Comparison of ENCODE assay signal across 27 cellular contexts in genomic region chr10:97063271-97063982, GRCh38.
"Had no signal": no experiment of that assay in that cellular context is flagged by ENCODE, and none has a peak within 500 bp of the region (broad histone marks: within the 10 kb centered on the region; RNA-seq: fewer than 3 reads in every experiment).

No MANE protein-coding gene starts in this region.

- H3K9me3 Mint-ChIP-seq: activated CD8-positive, alpha-beta T cell treated with anti-CD3 and anti-CD28 coated beads for 36 hours; activated naive CD4-positive, alpha-beta T cell treated with anti-CD3 and anti-CD28 coated beads, Interleukin-2, amount 50 U/mL, for 72 hours; activated naive CD8-positive, alpha-beta T cell treated with anti-CD3 and anti-CD28 coated beads, Interleukin-2, amount 50 U/mL, for 24 hours had no signal

- H3K4me1 Mint-ChIP-seq: activated naive CD8-positive, alpha-beta T cell treated with anti-CD3 and anti-CD28 coated beads, Interleukin-2, amount 50 U/mL, for 24 hours had no signal

- H3K27ac Mint-ChIP-seq: activated CD8-positive, alpha-beta T cell treated with anti-CD3 and anti-CD28 coated beads for 36 hours; activated naive CD4-positive, alpha-beta T cell treated with anti-CD3 and anti-CD28 coated beads, Interleukin-2, amount 50 U/mL, for 72 hours; activated naive CD8-positive, alpha-beta T cell treated with anti-CD3 and anti-CD28 coated beads, Interleukin-2, amount 50 U/mL, for 24 hours had no signal

- H3K27ac ChIP-seq: brain microvascular endothelial cell, RWPE1, SJSA1 had no signal

- H3K4me1 ChIP-seq: SJSA1 had no signal

- H3K27me3 ChIP-seq: brain microvascular endothelial cell had no signal

- H3K4me3 Mint-ChIP-seq: activated CD8-positive, alpha-beta T cell treated with anti-CD3 and anti-CD28 coated beads for 36 hours; activated naive CD8-positive, alpha-beta T cell treated with anti-CD3 and anti-CD28 coated beads, Interleukin-2, amount 50 U/mL, for 24 hours had no signal

- H3K4me3 ChIP-seq: SJSA1 had no signal

- H3K36me3 ChIP-seq: brain microvascular endothelial cell, SJSA1 had no signal

- DNase-seq: activated CD4-positive, alpha-beta T cell treated with anti-CD3 and anti-CD28 coated beads for 4 hours; activated CD8-positive, alpha-beta memory T cell treated with anti-CD3 and anti-CD28 coated beads, Interleukin-2, amount 50 U/mL, for 48 hours; activated CD8-positive, alpha-beta T cell treated with anti-CD3 and anti-CD28 coated beads for 36 hours; activated effector memory CD4-positive, alpha-beta T cell treated with anti-CD3 and anti-CD28 coated beads, Interleukin-2, amount 50 U/mL, for 16 hours; activated naive CD4-positive, alpha-beta T cell treated with Interleukin-2 at 50 U/mL for 16 hours; activated naive CD8-positive, alpha-beta T cell treated with anti-CD3 and anti-CD28 coated beads, Interleukin-2, amount 50 U/mL, for 24 hours; activated T-cell treated with anti-CD3 and anti-CD28 coated beads, Interleukin-2, amount 50 U/mL, for 1 hour; amygdala; brain microvascular endothelial cell; cerebellar nuclear complex; MM.1S; NCI-H1105 treated with DMSO at 0.1 percent for 48 hours; NCI-H1436 treated with DMSO at 0.1 percent for 48 hours; NCI-H187; NCI-H2081; NCI-H510A treated with DMSO at 0.1 percent for 48 hours; NCI-H69; NK-92 treated with Interleukin-12 subunit alpha and Interleukin-12 subunit beta, amount 100 ng/mL, for 24 hours; OCI-M1; Right ventricle myocardium superior; SW 1271 had no signal

- ATAC-seq: activated CD4-positive, CD25-positive, alpha-beta regulatory T cell treated with anti-CD3 and anti-CD28 coated beads, Interleukin-2, amount 50 U/mL, for 24 hours; activated CD8-positive, alpha-beta T cell treated with anti-CD3 and anti-CD28 coated beads for 36 hours; activated naive CD4-positive, alpha-beta T cell treated with anti-CD3 and anti-CD28 coated beads, Interleukin-2, amount 50 U/mL, for 72 hours; activated naive CD8-positive, alpha-beta T cell treated with anti-CD3 and anti-CD28 coated beads, Interleukin-2, amount 50 U/mL, for 24 hours; Panc1; SK-N-SH treated with all-trans-retinoic acid at 6 μM for 48 hours had no signal

- H3K36me3 Mint-ChIP-seq: activated naive CD4-positive, alpha-beta T cell treated with anti-CD3 and anti-CD28 coated beads, Interleukin-2, amount 50 U/mL, for 72 hours had no signal
